Comparison of ENCODE assay signal across 21 cellular contexts in the genomic region with DNA sequence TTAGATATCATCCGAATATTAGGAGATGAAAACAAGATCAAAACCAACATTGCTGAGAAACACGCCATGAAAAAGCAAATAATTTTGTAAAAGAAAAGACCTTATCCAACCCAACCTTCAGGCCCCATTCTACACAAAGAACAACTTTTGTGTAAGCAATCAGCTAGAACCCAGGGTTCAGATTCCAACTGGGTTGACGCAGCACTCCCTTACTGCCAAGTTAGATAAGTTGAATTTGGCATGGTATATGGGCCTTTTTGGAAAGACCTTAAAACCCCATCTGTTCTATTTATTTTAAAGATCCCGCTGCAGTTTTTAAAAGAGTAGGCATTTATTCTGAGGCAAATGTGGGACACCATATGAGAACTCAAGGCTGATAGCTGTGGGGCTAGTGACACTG.
A peak's percentile ranks its signal among the peaks of the same experiment; 100 is the strongest.
DNase-seq lines count a peak whose midpoint lies in the region; ATAC-seq, FAIRE-seq and TF ChIP-seq lines count a peak whose summit lies in the region.
"Had no signal": no experiment of that assay in that cellular context is flagged by ENCODE, and none has a peak within 500 bp of the region (broad histone marks: within the 10 kb centered on the region; RNA-seq: fewer than 3 reads in every experiment).

No MANE protein-coding gene starts in this region.

- TF ChIP-seq CTCF in left ventricle myocardium inferior (IDR thresholded peaks at IDR 0.05; ENCODE audit: borderline replicate concordance): no peak
- TF ChIP-seq CTCF in fibroblast of pulmonary artery (IDR thresholded peaks at IDR 0.05; ENCODE audit: low read length, missing control alignments): no peak

- H3K27ac ChIP-seq in right cardiac atrium (ENCODE audit: low read length) (no peak overlapping the region), left ventricle myocardium inferior (replicated peaks) (no peak overlapping the region), small intestine (ENCODE audit: low read depth in 1 of 2, low read length in 1 of 2) (no peak overlapping the region)
- H3K27ac ChIP-seq: 22Rv1; A549; BLaER1 treated with 17β-estradiol and CSF1 and Interleukin-3, amounts not matched to agents 10 nM and 100 nM; C4-2B had no signal

- no peaks in the 10 kb centered on the region for H3K27me3 ChIP-seq in right cardiac atrium (ENCODE audit: control insufficient read depth, insufficient read depth)
- no peaks in the 10 kb centered on the region for H3K27me3 ChIP-seq in left ventricle myocardium inferior (ENCODE audit: low read depth)
- no peaks in the 10 kb centered on the region for H3K27me3 ChIP-seq in small intestine (ENCODE audit: control insufficient read depth in 2 of 2, insufficient read depth in 2 of 2, low read length in 2 of 2)
- H3K27me3 ChIP-seq: BLaER1 treated with 17β-estradiol and CSF1 and Interleukin-3, amounts not matched to agents 10 nM and 100 nM had no signal

- FAIRE-seq in small intestine (lab: Jason Lieb, UNC): no peak
- FAIRE-seq: A549, D721Med, GM12878, GM12892, GM18507, GM19239 had no signal

- intact Hi-C loops in right cardiac atrium (cut with DNase I): no loop called here
- intact Hi-C loops in left ventricle myocardium inferior (cut with micrococcal nuclease): no loop called here

- H3K36me3 ChIP-seq in left ventricle myocardium inferior (no peaks in the 10 kb centered on the region), small intestine (ENCODE audit: control insufficient read depth in 2 of 2, insufficient read depth in 2 of 2, low read length in 2 of 2) (no peaks in the 10 kb centered on the region)
- H3K36me3 ChIP-seq: BLaER1 treated with 17β-estradiol and CSF1 and Interleukin-3, amounts not matched to agents 10 nM and 100 nM had no signal

- ATAC-seq in right cardiac atrium (peak; percentile 71 to 87), GM18861 (IDR thresholded peaks at IDR 0.05; ENCODE audit: unreplicated experiment) (no peak)
- ATAC-seq: A549; CD8-positive, alpha-beta T cell; GM12878 had no signal

- H3K9me3 ChIP-seq in right cardiac atrium (ENCODE audit: control insufficient read depth, low read length) (no peaks in the 10 kb centered on the region), left ventricle myocardium inferior (replicated peaks) (no peaks in the 10 kb centered on the region), small intestine (ENCODE audit: control insufficient read depth, low read depth) (no peaks in the 10 kb centered on the region)
- H3K9me3 ChIP-seq: A549; BLaER1 treated with 17β-estradiol and CSF1 and Interleukin-3, amounts not matched to agents 10 nM and 100 nM; Caco-2 had no signal

- H3K4me3 ChIP-seq in right cardiac atrium (ENCODE audit: low read length) (no peak overlapping the region), left ventricle myocardium inferior (no peak overlapping the region), fibroblast of pulmonary artery (replicated peaks; ENCODE audit: low read depth, low read length) (no peak overlapping the region), small intestine (ENCODE audit: low read depth in 1 of 2, low read length in 2 of 2) (no peak overlapping the region)
- H3K4me3 ChIP-seq: A549; BLaER1 treated with 17β-estradiol and CSF1 and Interleukin-3, amounts not matched to agents 10 nM and 100 nM; GM12878 had no signal

- DNase-seq in right cardiac atrium (peak; percentile 11 to 60 (median 44)), left ventricle myocardium inferior (no peak), fibroblast of pulmonary artery (ENCODE audit: low read depth) (peak; percentile 8), small intestine (no peak)
- DNase-seq: AML-193; Caco-2; Calu3; CD4-positive, alpha-beta T cell; CD8-positive, alpha-beta T cell; EL; GDM1 had no signal

- no peaks in the 10 kb centered on the region for H3K4me1 ChIP-seq in right cardiac atrium (ENCODE audit: control insufficient read depth, insufficient read depth, low read length)
- H3K4me1 ChIP-seq in left ventricle myocardium inferior: no peaks in the 10 kb centered on the region
- no peaks in the 10 kb centered on the region for H3K4me1 ChIP-seq in small intestine (ENCODE audit: control insufficient read depth in 2 of 2, insufficient read depth in 1 of 2, low read depth in 1 of 2, low read length in 1 of 2)
- H3K4me1 ChIP-seq: A549; BLaER1 treated with 17β-estradiol and CSF1 and Interleukin-3, amounts not matched to agents 10 nM and 100 nM; Caco-2 had no signal

- WGBS in right cardiac atrium: 58% methylated on average over 4 of the region's 4 CpGs
- 82 to 87% (median 84%) methylated on average over 4 of the region's 4 CpGs for WGBS in small intestine, 3 donors

Comparison
In these comparisons a context has a peak if more than half of its experiments do, and no peak if none do; other contexts are left out.
1. DNase-seq: peak in right cardiac atrium (3 of 3) and fibroblast of pulmonary artery (single experiment); none in left ventricle myocardium inferior (single experiment) and small intestine (single experiment).